1 cellular context compared by ENCODE assay signal in the genomic region with DNA sequence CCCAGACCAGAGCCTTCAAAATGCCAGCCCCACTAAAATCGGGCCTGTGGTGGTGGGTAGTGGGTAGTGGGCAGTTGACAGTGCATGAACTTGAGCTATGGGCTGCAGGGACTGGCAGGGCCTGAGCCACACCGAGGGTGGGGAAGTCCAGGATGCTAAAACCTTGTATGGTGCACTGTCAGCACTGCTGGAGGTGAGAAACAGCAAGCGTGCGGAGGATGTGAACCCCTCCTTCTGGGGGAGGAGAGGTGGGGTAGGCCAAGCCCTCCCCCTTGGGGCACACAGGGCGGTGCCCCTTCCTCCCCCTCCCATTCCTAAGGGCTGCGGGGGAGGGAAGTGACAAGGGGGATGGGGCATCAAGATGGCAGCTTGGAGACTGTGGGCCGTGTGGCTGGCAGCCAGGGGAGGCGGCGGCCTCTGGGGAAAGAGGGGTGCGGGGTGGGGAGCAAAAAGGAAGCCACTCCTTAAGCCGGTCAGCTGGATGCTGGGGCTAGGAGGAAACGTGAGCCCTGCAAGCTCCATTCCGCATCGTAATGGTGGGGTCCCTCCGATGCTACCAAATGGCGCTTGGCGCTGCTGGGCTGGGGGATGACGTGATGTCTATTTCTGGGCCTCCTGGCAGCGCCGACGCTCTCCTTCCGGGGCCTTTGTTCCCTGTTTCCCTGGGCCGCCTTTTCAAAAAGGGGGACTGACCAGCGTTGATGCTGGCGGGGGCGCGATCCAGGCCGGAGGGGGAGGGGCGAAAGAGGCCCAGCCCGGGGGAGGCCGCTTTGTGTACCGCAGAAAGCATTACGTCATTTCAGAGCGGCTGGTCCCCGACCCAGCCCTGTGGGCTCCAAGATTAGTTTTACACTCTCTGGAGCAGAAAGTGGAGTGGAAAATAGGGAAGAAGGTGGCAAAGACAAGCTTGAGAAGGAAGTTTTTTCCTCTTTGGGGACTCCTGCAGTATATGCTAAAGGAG.
A peak's percentile ranks its signal among the peaks of the same experiment; 100 is the strongest.
TF ChIP-seq lines count a peak whose summit lies in the region.

No MANE protein-coding gene starts in this region.

TF ChIP-seq in HEK293, 187 proteins besides CTCF, POLR2A, EP300 and RAD21 (continued from another document):
- TF ChIP-seq ZNF140 (tag by site-specific recombination; IDR thresholded peaks at IDR 0.05) (no peak), ZNF112 (tag by site-specific recombination; IDR thresholded peaks at IDR 0.05) (no peak), KLF7 (tag by site-specific recombination; IDR thresholded peaks at IDR 0.05; ENCODE audit: borderline replicate concordance) (no peak; the same call in none of the 2 replicates), ZNF654 (tag by site-specific recombination; IDR thresholded peaks at IDR 0.05; ENCODE audit: low read depth) (no peak), ZNF560 (tag by site-specific recombination; IDR thresholded peaks at IDR 0.05; ENCODE audit: borderline replicate concordance) (no peak), ZNF488 (tag by site-specific recombination; IDR thresholded peaks at IDR 0.05) (no peak), ZNF670 (tag by site-specific recombination; IDR thresholded peaks at IDR 0.05; ENCODE audit: low read depth) (no peak), ZNF366 (tag by site-specific recombination; conservative IDR thresholded peaks at IDR 0.05) (peak; percentile 80), ZNF623 (tag by site-specific recombination; IDR thresholded peaks at IDR 0.05) (no peak), ZBTB17 (tag by site-specific recombination; IDR thresholded peaks at IDR 0.05) (no peak), ZNF404 (tag by site-specific recombination; IDR thresholded peaks at IDR 0.05) (no peak)
- TF ChIP-seq, protein P1, sequence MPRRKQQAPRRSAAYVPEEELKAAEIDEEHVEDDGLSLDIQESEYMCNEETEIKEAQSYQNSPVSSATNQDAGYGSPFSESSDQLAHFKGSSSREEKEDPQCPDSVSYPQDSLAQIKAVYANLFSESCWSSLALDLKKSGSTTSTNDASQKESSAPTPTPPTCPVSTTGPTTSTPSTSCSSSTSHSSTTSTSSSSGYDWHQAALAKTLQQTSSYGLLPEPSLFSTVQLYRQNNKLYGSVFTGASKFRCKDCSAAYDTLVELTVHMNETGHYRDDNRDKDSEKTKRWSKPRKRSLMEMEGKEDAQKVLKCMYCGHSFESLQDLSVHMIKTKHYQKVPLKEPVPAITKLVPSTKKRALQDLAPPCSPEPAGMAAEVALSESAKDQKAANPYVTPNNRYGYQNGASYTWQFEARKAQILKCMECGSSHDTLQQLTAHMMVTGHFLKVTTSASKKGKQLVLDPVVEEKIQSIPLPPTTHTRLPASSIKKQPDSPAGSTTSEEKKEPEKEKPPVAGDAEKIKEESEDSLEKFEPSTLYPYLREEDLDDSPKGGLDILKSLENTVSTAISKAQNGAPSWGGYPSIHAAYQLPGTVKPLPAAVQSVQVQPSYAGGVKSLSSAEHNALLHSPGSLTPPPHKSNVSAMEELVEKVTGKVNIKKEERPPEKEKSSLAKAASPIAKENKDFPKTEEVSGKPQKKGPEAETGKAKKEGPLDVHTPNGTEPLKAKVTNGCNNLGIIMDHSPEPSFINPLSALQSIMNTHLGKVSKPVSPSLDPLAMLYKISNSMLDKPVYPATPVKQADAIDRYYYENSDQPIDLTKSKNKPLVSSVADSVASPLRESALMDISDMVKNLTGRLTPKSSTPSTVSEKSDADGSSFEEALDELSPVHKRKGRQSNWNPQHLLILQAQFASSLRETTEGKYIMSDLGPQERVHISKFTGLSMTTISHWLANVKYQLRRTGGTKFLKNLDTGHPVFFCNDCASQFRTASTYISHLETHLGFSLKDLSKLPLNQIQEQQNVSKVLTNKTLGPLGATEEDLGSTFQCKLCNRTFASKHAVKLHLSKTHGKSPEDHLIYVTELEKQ (tag by site-specific recombination; IDR thresholded peaks at IDR 0.05; ENCODE audit: borderline replicate concordance) = peak; percentile 6; the same call in 1 of the 2 replicates
TF ChIP-seq in HEK293: peak in this region for 70.
